ENCODE assay signal across 12 cellular contexts in the genomic region with DNA sequence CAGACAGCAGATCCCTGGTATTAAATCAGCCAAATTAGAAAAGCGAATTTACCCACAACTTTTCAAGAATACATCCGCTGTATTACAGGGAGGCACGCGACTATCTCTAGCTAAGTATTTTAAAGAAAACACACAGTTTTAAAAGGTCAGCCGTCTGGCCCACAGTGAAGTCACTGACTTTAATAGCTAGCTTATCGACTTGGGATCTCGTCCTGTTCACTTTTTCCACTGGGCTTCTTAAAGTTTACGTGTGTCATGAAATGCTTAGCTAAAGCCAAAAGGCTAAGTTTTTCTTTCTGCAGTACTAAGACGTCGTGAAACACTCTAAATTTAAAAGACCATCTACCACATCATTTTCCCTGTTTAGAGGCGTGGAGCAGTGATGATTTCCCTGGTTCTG. TPM values are rescaled to one million over a fixed set of nuclear protein-coding genes. Genes with fewer than 3 reads are reported as not detected.
DNase-seq lines count a peak whose midpoint lies in the region; ATAC-seq and TF ChIP-seq lines count a peak whose summit lies in the region.
"Had no signal": no experiment of that assay in that cellular context is flagged by ENCODE, and none has a peak within 500 bp of the region (broad histone marks: within the 10 kb centered on the region; RNA-seq: fewer than 3 reads in every experiment).

No MANE protein-coding gene starts in this region.

- no peaks in the 10 kb centered on the region for H3K36me3 Mint-ChIP-seq in CD4-positive, alpha-beta memory T cell
- peaks cover 13% of the 10 kb centered on the region for H3K36me3 Mint-ChIP-seq in neural progenitor cell

- peak overlapping the region; percentile 16 to 89 (median 78) for H3K27ac Mint-ChIP-seq in CD4-positive, alpha-beta memory T cell
- H3K27ac Mint-ChIP-seq in neural progenitor cell = peak overlapping the region; percentile 34

- H3K9me3 ChIP-seq in CD4-positive, alpha-beta memory T cell (ENCODE audit: control insufficient read depth in 1 of 2, low read length in 2 of 2) = no peaks in the 10 kb centered on the region
- H3K9me3 ChIP-seq in OCI-LY7 (ENCODE audit: low read length) = no peaks in the 10 kb centered on the region
- H3K9me3 ChIP-seq in ascending aorta = no peaks in the 10 kb centered on the region
- H3K9me3 ChIP-seq in neural progenitor cell (ENCODE audit: low read depth) = no peaks in the 10 kb centered on the region
- no peaks in the 10 kb centered on the region for H3K9me3 ChIP-seq in MM.1S (replicated peaks; ENCODE audit: insufficient read depth, low read length)

- H3F3A ChIP-seq in neural progenitor cell (ENCODE audit: low read depth) (peaks cover 78% of the 10 kb centered on the region), MM.1S (ENCODE audit: insufficient read depth, low read length) (no peaks in the 10 kb centered on the region)

- H3K4me2 ChIP-seq in OCI-LY7 (ENCODE audit: low read length) (peak overlapping the region; percentile 71), neural progenitor cell (peak overlapping the region; percentile 45), MM.1S (ENCODE audit: low read depth, low read length) (no peak overlapping the region)

- H3K4me1 ChIP-seq in CD4-positive, alpha-beta memory T cell (ENCODE audit: insufficient read depth, low read length) = peaks cover 95% of the 10 kb centered on the region
- H3K4me1 ChIP-seq in OCI-LY7 (ENCODE audit: insufficient read depth, low read length, poor library complexity, severe bottlenecking) (peaks cover 85% of the 10 kb centered on the region), ascending aorta (peaks cover 14 to 62% of the 10 kb centered on the region in 2 donors), neural progenitor cell (peaks cover 88% of the 10 kb centered on the region), MM.1S (ENCODE audit: low read length) (peaks cover 21% of the 10 kb centered on the region)

- DNase-seq in CD4-positive, alpha-beta memory T cell = peak in 1 of 5 donors; percentile 66
- DNase-seq in OCI-LY7 (ENCODE audit: low spot score) = no peak
- peak in 1 of 2 donors; percentile 67 for DNase-seq in ascending aorta (ENCODE audit: low spot score in 2 of 2)
- DNase-seq in neural progenitor cell (ENCODE audit: low spot score) = no peak
- DNase-seq in MM.1S = no peak
- no peak for DNase-seq in hippocampal formation (lab: John Stamatoyannopoulos, UW)
- DNase-seq in DMS 273 (lab: John Stamatoyannopoulos, UW; ENCODE audit: unreplicated experiment) = no peak
- DNase-seq: central memory CD4-positive, alpha-beta T cell; H7; SHP77 had no signal

- ATAC-seq in HG03439 (IDR thresholded peaks at IDR 0.05; ENCODE audit: unreplicated experiment) = no peak

- H4K20me1 ChIP-seq in OCI-LY7 (ENCODE audit: insufficient read depth, low read length) (peaks cover 78% of the 10 kb centered on the region), neural progenitor cell (ENCODE audit: low read depth) (peaks cover 100% of the 10 kb centered on the region), MM.1S (ENCODE audit: insufficient read depth, low read length) (no peaks in the 10 kb centered on the region)

- CTCF ChIA-PET in CD4-positive, alpha-beta memory T cell (lab: Charles Lee; ENCODE audit: partially characterized antibody) = interaction anchor here (1.0 to 2.1 kb wide), 6 partner anchors 18 to 66 kb away, joined by 3 to 10 read pairs (median 4); no protein-coding TSS in a partner anchor
- CTCF ChIA-PET in OCI-LY7 (lab: Charles Lee; ENCODE audit: unreplicated experiment) = interaction anchor here (1.0 to 1.6 kb wide), 5 partner anchors 9 to 23 kb away, joined by 3 to 7 read pairs (median 5); no protein-coding TSS in a partner anchor

- H3K9me2 ChIP-seq in OCI-LY7 (ENCODE audit: insufficient read depth, low read length) (no peaks in the 10 kb centered on the region), MM.1S (replicated peaks; ENCODE audit: insufficient read depth, low read length) (no peaks in the 10 kb centered on the region)

- no peak for TF ChIP-seq CTCF in OCI-LY7 (conservative IDR thresholded peaks at IDR 0.05; ENCODE audit: low read length)
- TF ChIP-seq CTCF in ascending aorta (IDR thresholded peaks at IDR 0.05) = no peak
- no peak for TF ChIP-seq CTCF in neural progenitor cell (IDR thresholded peaks at IDR 0.05)
- no peak for TF ChIP-seq CTCF in MM.1S (IDR thresholded peaks at IDR 0.05; ENCODE audit: low read length)

- H3K4me3 ChIP-seq in CD4-positive, alpha-beta memory T cell (ENCODE audit: low read length in 2 of 2) = no peak overlapping the region
- H3K4me3 ChIP-seq in OCI-LY7 (ENCODE audit: low read depth, low read length, poor library complexity, severe bottlenecking) (peak overlapping the region; percentile 49), ascending aorta (peak overlapping the region; percentile 2 to 34), neural progenitor cell (no peak overlapping the region), MM.1S (ENCODE audit: low read length) (no peak overlapping the region)

- H2AFZ ChIP-seq in OCI-LY7 (ENCODE audit: low read length) (no peak overlapping the region), neural progenitor cell (replicated peaks) (no peak overlapping the region), MM.1S (ENCODE audit: low read length) (no peak overlapping the region)

- peak overlapping the region; percentile 57 to 86 (median 75) for H3K4me3 Mint-ChIP-seq in CD4-positive, alpha-beta memory T cell
- no peak overlapping the region for H3K4me3 Mint-ChIP-seq in neural progenitor cell

- intact Hi-C loops in CD4-positive, alpha-beta memory T cell (cut with micrococcal nuclease) = no loop called here
- intact Hi-C loops in OCI-LY7 (cut with micrococcal nuclease; ENCODE audit: unreplicated experiment) = no loop called here
- intact Hi-C loops in ascending aorta (cut with DNase I) = no loop called here

- no peaks in the 10 kb centered on the region for H3K27me3 Mint-ChIP-seq in CD4-positive, alpha-beta memory T cell
- H3K27me3 Mint-ChIP-seq in neural progenitor cell (ENCODE audit: insufficient read depth, low read depth) = no peaks in the 10 kb centered on the region

- no peaks in the 10 kb centered on the region for H3K9me3 Mint-ChIP-seq in CD4-positive, alpha-beta memory T cell
- peaks cover 11% of the 10 kb centered on the region for H3K9me3 Mint-ChIP-seq in neural progenitor cell

- H3K9ac ChIP-seq in neural progenitor cell (no peak overlapping the region), MM.1S (ENCODE audit: low read length) (no peak overlapping the region)
- H3K9ac ChIP-seq: KMS-11 had no signal

- no TSS peak for BruUV-seq in OCI-LY7 (replicated peaks; lab: Mats Ljungman, UMichigan)

- H3K79me2 ChIP-seq in OCI-LY7 (ENCODE audit: insufficient read depth, low read depth, low read length) (peaks cover 100% of the 10 kb centered on the region), neural progenitor cell (ENCODE audit: low read depth) (peaks cover 100% of the 10 kb centered on the region), MM.1S (ENCODE audit: low read length) (peaks cover 99% of the 10 kb centered on the region)

- no peaks in the 10 kb centered on the region for H3K27me3 ChIP-seq in CD4-positive, alpha-beta memory T cell (ENCODE audit: insufficient read depth, low read length)
- no peaks in the 10 kb centered on the region for H3K27me3 ChIP-seq in ascending aorta
- no peaks in the 10 kb centered on the region for H3K27me3 ChIP-seq in neural progenitor cell
- no peaks in the 10 kb centered on the region for H3K27me3 ChIP-seq in MM.1S (replicated peaks; ENCODE audit: insufficient read depth, low read length)

- H3K27ac ChIP-seq in CD4-positive, alpha-beta memory T cell (ENCODE audit: low read depth, low read length) = peak overlapping the region; percentile 29
- H3K27ac ChIP-seq in OCI-LY7 (ENCODE audit: low read depth, low read length, poor library complexity, severe bottlenecking) (peak overlapping the region; percentile 17), ascending aorta (peak overlapping the region; percentile 50 to 59), neural progenitor cell (peak overlapping the region; percentile 53), MM.1S (ENCODE audit: low read length) (no peak overlapping the region)

- no peaks in the 10 kb centered on the region for H3K36me3 ChIP-seq in CD4-positive, alpha-beta memory T cell (ENCODE audit: insufficient read depth, low read length)
- H3K36me3 ChIP-seq in OCI-LY7 (ENCODE audit: insufficient read depth, low read length) = peaks cover 55% of the 10 kb centered on the region
- H3K36me3 ChIP-seq in ascending aorta = no peaks in the 10 kb centered on the region
- H3K36me3 ChIP-seq in neural progenitor cell = no peaks in the 10 kb centered on the region
- no peaks in the 10 kb centered on the region for H3K36me3 ChIP-seq in MM.1S (replicated peaks; ENCODE audit: insufficient read depth, low read length)

- POLR2A ChIA-PET in CD4-positive, alpha-beta memory T cell (lab: Charles Lee; ENCODE audit: partially characterized antibody) = interaction anchor here (0.6 to 2.5 kb wide), 8 partner anchors 10 to 171 kb away, joined by 3 to 13 read pairs (median 6); a partner anchor contains a TSS
- POLR2A ChIA-PET in OCI-LY7 (lab: Charles Lee) = interaction anchor here (0.7 to 4.6 kb wide), 12 partner anchors 9 to 1482 kb away, joined by 3 to 34 read pairs (median 4); no protein-coding TSS in a partner anchor

- H3K4me1 Mint-ChIP-seq in CD4-positive, alpha-beta memory T cell = peaks cover 19 to 52% (median 38%) of the 10 kb centered on the region in 4 donors
- H3K4me1 Mint-ChIP-seq in neural progenitor cell = peaks cover 31% of the 10 kb centered on the region

RNA-seq across cellular contexts. Expression of a gene that starts 27.2 kb away (rescaled TPM):
- 10 to 100 TPM; 66.3 to 71.7 TPM for total RNA-seq in CD4-positive, alpha-beta memory T cell
- 10 to 100 TPM; 28.6 to 58.5 TPM for polyA plus RNA-seq in CD4-positive, alpha-beta memory T cell
- total RNA-seq in OCI-LY7 (2014; rRNA removed; shearing (Covaris generic)) = 74.5 and 115 TPM in 2 replicates
- 84.2 and 113 TPM in 2 replicates for total RNA-seq in OCI-LY7 (2022)
- total RNA-seq in ascending aorta = 62.3 TPM
- 169 and 184 TPM in 2 replicates for total RNA-seq in neural progenitor cell (ENCODE audit: low replicate concordance)

Comparison
In these comparisons a context has a peak if more than half of its experiments do, and no peak if none do; other contexts are left out.
1. H3K4me3 ChIP-seq: peak in OCI-LY7 (single experiment) and ascending aorta (2 of 2); none in CD4-positive, alpha-beta memory T cell (0 of 2), neural progenitor cell (single experiment) and MM.1S (single experiment).